1 cellular context compared by ENCODE assay signal in the genomic region with DNA sequence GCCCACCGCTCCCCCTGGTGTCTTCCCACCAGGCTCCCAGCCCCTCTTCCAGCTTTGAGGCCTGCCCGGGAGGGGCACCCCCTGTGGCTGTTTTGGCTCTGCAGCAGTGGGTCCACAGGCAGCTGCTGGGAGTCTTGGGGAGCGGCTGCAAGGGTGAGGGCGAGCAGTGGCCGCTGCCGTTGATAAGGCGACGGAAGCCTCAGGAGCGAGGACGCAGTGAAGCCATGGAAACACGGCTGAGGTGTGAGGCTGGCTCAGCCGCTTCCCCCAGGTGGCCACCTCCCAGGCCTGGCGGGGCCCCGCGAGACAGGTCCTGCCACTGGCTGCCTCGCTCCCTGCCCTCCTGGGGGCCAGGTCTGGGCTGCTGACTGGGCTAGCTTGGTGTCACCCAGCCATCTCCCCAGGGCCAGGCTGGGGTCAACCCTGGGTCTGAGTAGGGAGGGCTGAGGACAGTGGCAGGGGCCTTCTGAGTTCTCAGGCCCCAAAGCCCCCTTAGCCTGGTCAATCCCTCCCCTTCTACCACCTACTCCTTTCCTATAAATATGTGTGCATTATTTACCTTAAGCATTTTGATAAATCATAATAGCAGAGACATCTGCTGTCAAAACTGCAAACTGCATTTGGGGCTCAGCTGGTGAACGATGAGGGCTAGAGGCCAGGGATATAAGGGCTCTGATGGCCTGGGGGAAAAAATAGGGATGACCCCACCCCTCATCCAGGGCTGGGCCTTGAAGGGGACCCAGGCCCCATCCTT.
TF ChIP-seq lines count a peak whose summit lies in the region.

No MANE protein-coding gene starts in this region.

TF ChIP-seq in K562, 482 proteins besides CTCF, POLR2A, EP300 and RAD21 (continued from another document and continues in another):
- TF ChIP-seq SP2 (IDR thresholded peaks at IDR 0.05; ENCODE audit: extremely low read depth, low read depth, low read length, poor library complexity, severe bottlenecking) (no peak), PHB (CRISPR knock-in tag; IDR thresholded peaks at IDR 0.05) (no peak), WHSC1 (IDR thresholded peaks at IDR 0.05; ENCODE audit: low read length) (no peak), KDM5B (IDR thresholded peaks at IDR 0.05; ENCODE audit: insufficient replicate concordance, low read depth, low read length) (no peak), MTA2 (IDR thresholded peaks at IDR 0.05; ENCODE audit: low read depth) (no peak), ZNF561 (CRISPR knock-in tag; conservative IDR thresholded peaks at IDR 0.05) (no peak), GABPB1 (CRISPR knock-in tag; IDR thresholded peaks at IDR 0.05) (peak; percentile 51; the same call in 1 of the 2 replicates), ZNF12 (CRISPR knock-in tag; IDR thresholded peaks at IDR 0.05) (no peak), ZNF76 (CRISPR knock-in tag; IDR thresholded peaks at IDR 0.05; ENCODE audit: borderline replicate concordance) (peak; percentile 40; the same call in 1 of the 2 replicates), PPARD (CRISPR knock-in tag; IDR thresholded peaks at IDR 0.05) (no peak), DMBX1 (CRISPR knock-in tag; IDR thresholded peaks at IDR 0.05; ENCODE audit: borderline replicate concordance) (no peak), CBX3 (IDR thresholded peaks at IDR 0.05; ENCODE audit: borderline replicate concordance in 1 of 2, low read length in 2 of 2) (no peak), HMGN3 (IDR thresholded peaks at IDR 0.05; ENCODE audit: borderline replicate concordance, extremely low read depth, insufficient read length, low read depth, low read length) (peak; percentile 45), ZNF311 (CRISPR knock-in tag; IDR thresholded peaks at IDR 0.05) (no peak), YY1 (IDR thresholded peaks at IDR 0.05; ENCODE audit: borderline replicate concordance in 1 of 3, control insufficient read depth in 1 of 3, extremely low read depth in 1 of 3, insufficient read depth in 3 of 3, insufficient read length in 1 of 3, insufficient replicate concordance in 2 of 3, low read depth in 1 of 3, low read length in 2 of 3) (no peak), NR2C2 (CRISPR knock-in tag; IDR thresholded peaks at IDR 0.05) (no peak), NR2C2 (tag; IDR thresholded peaks at IDR 0.05) (no peak), EWSR1 (IDR thresholded peaks at IDR 0.05; ENCODE audit: borderline replicate concordance, low read depth, partially characterized antibody) (no peak), ZNF282 (CRISPR knock-in tag; IDR thresholded peaks at IDR 0.05) (no peak), ZNF57 (CRISPR knock-in tag; IDR thresholded peaks at IDR 0.05) (no peak), ELF1 (tag; IDR thresholded peaks at IDR 0.05) (no peak), ZNF408 (CRISPR knock-in tag; IDR thresholded peaks at IDR 0.05; ENCODE audit: low read depth) (no peak), CHD2 (IDR thresholded peaks at IDR 0.05; ENCODE audit: low read depth, low read length) (no peak), BRD9 (IDR thresholded peaks at IDR 0.05; ENCODE audit: low read depth, partially characterized antibody) (peak; percentile 76), DACH1 (IDR thresholded peaks at IDR 0.05; ENCODE audit: partially characterized antibody) (no peak), RHOXF2B (CRISPR knock-in tag; conservative IDR thresholded peaks at IDR 0.05) (no peak), RCOR1 (IDR thresholded peaks at IDR 0.05; ENCODE audit: borderline replicate concordance in 1 of 2, low read depth in 2 of 2, low read length in 2 of 2) (peak in 1 of 2 experiments; percentile 8; a peak in 1 of 4 replicates), RBM34 (IDR thresholded peaks at IDR 0.05; ENCODE audit: borderline replicate concordance, insufficient read depth, low read length) (no peak), RB1 (IDR thresholded peaks at IDR 0.05; ENCODE audit: low read depth) (peak; percentile 55; the same call in 1 of the 2 replicates), ZFP30 (CRISPR knock-in tag; IDR thresholded peaks at IDR 0.05; ENCODE audit: borderline replicate concordance) (no peak), FUS (optimal IDR thresholded peaks at IDR 0.05; ENCODE audit: low read depth, low read length) (no peak), ZNF224 (CRISPR knock-in tag; IDR thresholded peaks at IDR 0.05) (no peak), ZFX (CRISPR knock-in tag; IDR thresholded peaks at IDR 0.05) (peak; percentile 27; the same call in 1 of the 2 replicates), KAT7 (CRISPR knock-in tag; IDR thresholded peaks at IDR 0.05; ENCODE audit: borderline replicate concordance) (peak; percentile 78; the same call in 1 of the 2 replicates), MAFG (tag; conservative IDR thresholded peaks at IDR 0.05) (no peak), ZC3H4 (CRISPR knock-in tag; IDR thresholded peaks at IDR 0.05; ENCODE audit: borderline replicate concordance) (no peak)
- TF ChIP-seq, protein P1, sequence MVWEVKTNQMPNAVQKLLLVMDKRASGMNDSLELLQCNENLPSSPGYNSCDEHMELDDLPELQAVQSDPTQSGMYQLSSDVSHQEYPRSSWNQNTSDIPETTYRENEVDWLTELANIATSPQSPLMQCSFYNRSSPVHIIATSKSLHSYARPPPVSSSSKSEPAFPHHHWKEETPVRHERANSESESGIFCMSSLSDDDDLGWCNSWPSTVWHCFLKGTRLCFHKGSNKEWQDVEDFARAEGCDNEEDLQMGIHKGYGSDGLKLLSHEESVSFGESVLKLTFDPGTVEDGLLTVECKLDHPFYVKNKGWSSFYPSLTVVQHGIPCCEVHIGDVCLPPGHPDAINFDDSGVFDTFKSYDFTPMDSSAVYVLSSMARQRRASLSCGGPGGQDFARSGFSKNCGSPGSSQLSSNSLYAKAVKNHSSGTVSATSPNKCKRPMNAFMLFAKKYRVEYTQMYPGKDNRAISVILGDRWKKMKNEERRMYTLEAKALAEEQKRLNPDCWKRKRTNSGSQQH (CRISPR knock-in tag; IDR thresholded peaks at IDR 0.05): peak; percentile 23; the same call in 1 of the 2 replicates
- TF ChIP-seq, protein P2, sequence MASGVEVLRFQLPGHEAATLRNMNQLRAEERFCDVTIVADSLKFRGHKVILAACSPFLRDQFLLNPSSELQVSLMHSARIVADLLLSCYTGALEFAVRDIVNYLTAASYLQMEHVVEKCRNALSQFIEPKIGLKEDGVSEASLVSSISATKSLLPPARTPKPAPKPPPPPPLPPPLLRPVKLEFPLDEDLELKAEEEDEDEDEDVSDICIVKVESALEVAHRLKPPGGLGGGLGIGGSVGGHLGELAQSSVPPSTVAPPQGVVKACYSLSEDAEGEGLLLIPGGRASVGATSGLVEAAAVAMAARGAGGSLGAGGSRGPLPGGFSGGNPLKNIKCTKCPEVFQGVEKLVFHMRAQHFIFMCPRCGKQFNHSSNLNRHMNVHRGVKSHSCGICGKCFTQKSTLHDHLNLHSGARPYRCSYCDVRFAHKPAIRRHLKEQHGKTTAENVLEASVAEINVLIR (CRISPR knock-in tag; IDR thresholded peaks at IDR 0.05): no peak
- TF ChIP-seq, protein P3, sequence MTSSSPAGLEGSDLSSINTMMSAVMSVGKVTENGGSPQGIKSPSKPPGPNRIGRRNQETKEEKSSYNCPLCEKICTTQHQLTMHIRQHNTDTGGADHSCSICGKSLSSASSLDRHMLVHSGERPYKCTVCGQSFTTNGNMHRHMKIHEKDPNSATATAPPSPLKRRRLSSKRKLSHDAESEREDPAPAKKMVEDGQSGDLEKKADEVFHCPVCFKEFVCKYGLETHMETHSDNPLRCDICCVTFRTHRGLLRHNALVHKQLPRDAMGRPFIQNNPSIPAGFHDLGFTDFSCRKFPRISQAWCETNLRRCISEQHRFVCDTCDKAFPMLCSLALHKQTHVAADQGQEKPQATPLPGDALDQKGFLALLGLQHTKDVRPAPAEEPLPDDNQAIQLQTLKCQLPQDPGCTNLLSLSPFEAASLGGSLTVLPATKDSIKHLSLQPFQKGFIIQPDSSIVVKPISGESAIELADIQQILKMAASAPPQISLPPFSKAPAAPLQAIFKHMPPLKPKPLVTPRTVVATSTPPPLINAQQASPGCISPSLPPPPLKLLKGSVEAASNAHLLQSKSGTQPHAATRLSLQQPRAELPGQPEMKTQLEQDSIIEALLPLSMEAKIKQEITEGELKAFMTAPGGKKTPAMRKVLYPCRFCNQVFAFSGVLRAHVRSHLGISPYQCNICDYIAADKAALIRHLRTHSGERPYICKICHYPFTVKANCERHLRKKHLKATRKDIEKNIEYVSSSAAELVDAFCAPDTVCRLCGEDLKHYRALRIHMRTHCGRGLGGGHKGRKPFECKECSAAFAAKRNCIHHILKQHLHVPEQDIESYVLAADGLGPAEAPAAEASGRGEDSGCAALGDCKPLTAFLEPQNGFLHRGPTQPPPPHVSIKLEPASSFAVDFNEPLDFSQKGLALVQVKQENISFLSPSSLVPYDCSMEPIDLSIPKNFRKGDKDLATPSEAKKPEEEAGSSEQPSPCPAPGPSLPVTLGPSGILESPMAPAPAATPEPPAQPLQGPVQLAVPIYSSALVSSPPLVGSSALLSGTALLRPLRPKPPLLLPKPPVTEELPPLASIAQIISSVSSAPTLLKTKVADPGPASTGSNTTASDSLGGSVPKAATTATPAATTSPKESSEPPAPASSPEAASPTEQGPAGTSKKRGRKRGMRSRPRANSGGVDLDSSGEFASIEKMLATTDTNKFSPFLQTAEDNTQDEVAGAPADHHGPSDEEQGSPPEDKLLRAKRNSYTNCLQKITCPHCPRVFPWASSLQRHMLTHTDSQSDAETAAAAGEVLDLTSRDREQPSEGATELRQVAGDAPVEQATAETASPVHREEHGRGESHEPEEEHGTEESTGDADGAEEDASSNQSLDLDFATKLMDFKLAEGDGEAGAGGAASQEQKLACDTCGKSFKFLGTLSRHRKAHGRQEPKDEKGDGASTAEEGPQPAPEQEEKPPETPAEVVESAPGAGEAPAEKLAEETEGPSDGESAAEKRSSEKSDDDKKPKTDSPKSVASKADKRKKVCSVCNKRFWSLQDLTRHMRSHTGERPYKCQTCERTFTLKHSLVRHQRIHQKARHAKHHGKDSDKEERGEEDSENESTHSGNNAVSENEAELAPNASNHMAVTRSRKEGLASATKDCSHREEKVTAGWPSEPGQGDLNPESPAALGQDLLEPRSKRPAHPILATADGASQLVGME (CRISPR knock-in tag; IDR thresholded peaks at IDR 0.05): no peak
- TF ChIP-seq, protein P4, sequence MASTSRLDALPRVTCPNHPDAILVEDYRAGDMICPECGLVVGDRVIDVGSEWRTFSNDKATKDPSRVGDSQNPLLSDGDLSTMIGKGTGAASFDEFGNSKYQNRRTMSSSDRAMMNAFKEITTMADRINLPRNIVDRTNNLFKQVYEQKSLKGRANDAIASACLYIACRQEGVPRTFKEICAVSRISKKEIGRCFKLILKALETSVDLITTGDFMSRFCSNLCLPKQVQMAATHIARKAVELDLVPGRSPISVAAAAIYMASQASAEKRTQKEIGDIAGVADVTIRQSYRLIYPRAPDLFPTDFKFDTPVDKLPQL (IDR thresholded peaks at IDR 0.05; ENCODE audit: extremely low read depth, insufficient read length): no peak
- TF ChIP-seq, protein P5, sequence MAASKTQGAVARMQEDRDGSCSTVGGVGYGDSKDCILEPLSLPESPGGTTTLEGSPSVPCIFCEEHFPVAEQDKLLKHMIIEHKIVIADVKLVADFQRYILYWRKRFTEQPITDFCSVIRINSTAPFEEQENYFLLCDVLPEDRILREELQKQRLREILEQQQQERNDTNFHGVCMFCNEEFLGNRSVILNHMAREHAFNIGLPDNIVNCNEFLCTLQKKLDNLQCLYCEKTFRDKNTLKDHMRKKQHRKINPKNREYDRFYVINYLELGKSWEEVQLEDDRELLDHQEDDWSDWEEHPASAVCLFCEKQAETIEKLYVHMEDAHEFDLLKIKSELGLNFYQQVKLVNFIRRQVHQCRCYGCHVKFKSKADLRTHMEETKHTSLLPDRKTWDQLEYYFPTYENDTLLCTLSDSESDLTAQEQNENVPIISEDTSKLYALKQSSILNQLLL (CRISPR knock-in tag; IDR thresholded peaks at IDR 0.05; ENCODE audit: borderline replicate concordance): no peak
- TF ChIP-seq, protein P6, sequence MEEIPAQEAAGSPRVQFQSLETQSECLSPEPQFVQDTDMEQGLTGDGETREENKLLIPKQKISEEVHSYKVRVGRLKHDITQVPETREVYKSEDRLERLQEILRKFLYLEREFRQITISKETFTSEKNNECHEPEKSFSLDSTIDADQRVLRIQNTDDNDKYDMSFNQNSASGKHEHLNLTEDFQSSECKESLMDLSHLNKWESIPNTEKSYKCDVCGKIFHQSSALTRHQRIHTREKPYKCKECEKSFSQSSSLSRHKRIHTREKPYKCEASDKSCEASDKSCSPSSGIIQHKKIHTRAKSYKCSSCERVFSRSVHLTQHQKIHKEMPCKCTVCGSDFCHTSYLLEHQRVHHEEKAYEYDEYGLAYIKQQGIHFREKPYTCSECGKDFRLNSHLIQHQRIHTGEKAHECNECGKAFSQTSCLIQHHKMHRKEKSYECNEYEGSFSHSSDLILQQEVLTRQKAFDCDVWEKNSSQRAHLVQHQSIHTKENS (CRISPR knock-in tag; IDR thresholded peaks at IDR 0.05): no peak
- TF ChIP-seq, protein P7, sequence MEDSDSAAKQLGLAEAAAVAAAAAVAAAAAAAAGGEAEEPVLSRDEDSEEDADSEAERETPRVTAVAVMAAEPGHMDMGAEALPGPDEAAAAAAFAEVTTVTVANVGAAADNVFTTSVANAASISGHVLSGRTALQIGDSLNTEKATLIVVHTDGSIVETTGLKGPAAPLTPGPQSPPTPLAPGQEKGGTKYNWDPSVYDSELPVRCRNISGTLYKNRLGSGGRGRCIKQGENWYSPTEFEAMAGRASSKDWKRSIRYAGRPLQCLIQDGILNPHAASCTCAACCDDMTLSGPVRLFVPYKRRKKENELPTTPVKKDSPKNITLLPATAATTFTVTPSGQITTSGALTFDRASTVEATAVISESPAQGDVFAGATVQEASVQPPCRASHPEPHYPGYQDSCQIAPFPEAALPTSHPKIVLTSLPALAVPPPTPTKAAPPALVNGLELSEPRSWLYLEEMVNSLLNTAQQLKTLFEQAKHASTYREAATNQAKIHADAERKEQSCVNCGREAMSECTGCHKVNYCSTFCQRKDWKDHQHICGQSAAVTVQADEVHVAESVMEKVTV (CRISPR knock-in tag; IDR thresholded peaks at IDR 0.05): 0 out of 2 replicates have a peak, but pooled peaks have one; percentile 16
- TF ChIP-seq, protein P8, sequence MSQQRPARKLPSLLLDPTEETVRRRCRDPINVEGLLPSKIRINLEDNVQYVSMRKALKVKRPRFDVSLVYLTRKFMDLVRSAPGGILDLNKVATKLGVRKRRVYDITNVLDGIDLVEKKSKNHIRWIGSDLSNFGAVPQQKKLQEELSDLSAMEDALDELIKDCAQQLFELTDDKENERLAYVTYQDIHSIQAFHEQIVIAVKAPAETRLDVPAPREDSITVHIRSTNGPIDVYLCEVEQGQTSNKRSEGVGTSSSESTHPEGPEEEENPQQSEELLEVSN (IDR thresholded peaks at IDR 0.05; ENCODE audit: borderline replicate concordance in 1 of 2, extremely low read depth in 1 of 2, insufficient read depth in 1 of 2, insufficient read length in 1 of 2, low read depth in 1 of 2, low read length in 1 of 2, poor library complexity in 1 of 2, severe bottlenecking in 1 of 2): peak; percentile 61 to 71
- TF ChIP-seq, protein P9, sequence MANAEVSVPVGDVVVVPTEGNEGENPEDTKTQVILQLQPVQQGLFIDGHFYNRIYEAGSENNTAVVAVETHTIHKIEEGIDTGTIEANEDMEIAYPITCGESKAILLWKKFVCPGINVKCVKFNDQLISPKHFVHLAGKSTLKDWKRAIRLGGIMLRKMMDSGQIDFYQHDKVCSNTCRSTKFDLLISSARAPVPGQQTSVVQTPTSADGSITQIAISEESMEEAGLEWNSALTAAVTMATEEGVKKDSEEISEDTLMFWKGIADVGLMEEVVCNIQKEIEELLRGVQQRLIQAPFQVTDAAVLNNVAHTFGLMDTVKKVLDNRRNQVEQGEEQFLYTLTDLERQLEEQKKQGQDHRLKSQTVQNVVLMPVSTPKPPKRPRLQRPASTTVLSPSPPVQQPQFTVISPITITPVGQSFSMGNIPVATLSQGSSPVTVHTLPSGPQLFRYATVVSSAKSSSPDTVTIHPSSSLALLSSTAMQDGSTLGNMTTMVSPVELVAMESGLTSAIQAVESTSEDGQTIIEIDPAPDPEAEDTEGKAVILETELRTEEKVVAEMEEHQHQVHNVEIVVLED (CRISPR knock-in tag; IDR thresholded peaks at IDR 0.05): 0 out of 2 replicates have a peak, but pooled peaks have one; percentile 40
